Comparison of ENCODE assay signal across 1 cellular context in genomic region chr3:33372218-33373081, GRCh38.
A peak's percentile ranks its signal among the peaks of the same experiment; 100 is the strongest.
TF ChIP-seq lines count a peak whose summit lies in the region.

No MANE protein-coding gene starts in this region.

TF ChIP-seq in K562, 482 proteins besides CTCF, POLR2A, EP300 and RAD21 (continued from another document):
- TF ChIP-seq MBD1 (CRISPR knock-in tag; IDR thresholded peaks at IDR 0.05), result 0 out of 2 replicates have a peak, but pooled peaks have one; percentile 81
- TF ChIP-seq RCOR1 (IDR thresholded peaks at IDR 0.05; ENCODE audit: borderline replicate concordance in 1 of 2, low read depth in 2 of 2, low read length in 2 of 2), result no peak
- TF ChIP-seq HDAC2 (IDR thresholded peaks at IDR 0.05), result peak; percentile 44; the same call in 1 of the 2 replicates
- no peak for TF ChIP-seq CREB5 (CRISPR knock-in tag; IDR thresholded peaks at IDR 0.05)
- peak; percentile 31; the same call in 1 of the 2 replicates for TF ChIP-seq STAG1 (CRISPR knock-in tag; IDR thresholded peaks at IDR 0.05; ENCODE audit: borderline replicate concordance)
- peak; percentile 89 for TF ChIP-seq SMC3 (conservative IDR thresholded peaks at IDR 0.05; ENCODE audit: insufficient read depth, low read depth, low read length)
- peak; percentile 17; the same call in 1 of the 2 replicates for TF ChIP-seq SMARCA4 (IDR thresholded peaks at IDR 0.05)
- no peak for TF ChIP-seq ATF1 (CRISPR knock-in tag; IDR thresholded peaks at IDR 0.05)
- peak; percentile 45; the same call in 1 of the 2 replicates for TF ChIP-seq ATF1 (tag; IDR thresholded peaks at IDR 0.05)
- TF ChIP-seq PPARD (CRISPR knock-in tag; IDR thresholded peaks at IDR 0.05), result no peak
- TF ChIP-seq, protein P1, sequence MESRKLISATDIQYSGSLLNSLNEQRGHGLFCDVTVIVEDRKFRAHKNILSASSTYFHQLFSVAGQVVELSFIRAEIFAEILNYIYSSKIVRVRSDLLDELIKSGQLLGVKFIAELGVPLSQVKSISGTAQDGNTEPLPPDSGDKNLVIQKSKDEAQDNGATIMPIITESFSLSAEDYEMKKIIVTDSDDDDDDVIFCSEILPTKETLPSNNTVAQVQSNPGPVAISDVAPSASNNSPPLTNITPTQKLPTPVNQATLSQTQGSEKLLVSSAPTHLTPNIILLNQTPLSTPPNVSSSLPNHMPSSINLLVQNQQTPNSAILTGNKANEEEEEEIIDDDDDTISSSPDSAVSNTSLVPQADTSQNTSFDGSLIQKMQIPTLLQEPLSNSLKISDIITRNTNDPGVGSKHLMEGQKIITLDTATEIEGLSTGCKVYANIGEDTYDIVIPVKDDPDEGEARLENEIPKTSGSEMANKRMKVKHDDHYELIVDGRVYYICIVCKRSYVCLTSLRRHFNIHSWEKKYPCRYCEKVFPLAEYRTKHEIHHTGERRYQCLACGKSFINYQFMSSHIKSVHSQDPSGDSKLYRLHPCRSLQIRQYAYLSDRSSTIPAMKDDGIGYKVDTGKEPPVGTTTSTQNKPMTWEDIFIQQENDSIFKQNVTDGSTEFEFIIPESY (CRISPR knock-in tag; IDR thresholded peaks at IDR 0.05), result peak; percentile 50; the same call in 1 of the 2 replicates
- TF ChIP-seq ASH1L (IDR thresholded peaks at IDR 0.05; ENCODE audit: borderline replicate concordance, low read depth, partially characterized antibody), result no peak
- TF ChIP-seq NCOA1 (IDR thresholded peaks at IDR 0.05; ENCODE audit: low read depth), result no peak
- peak; percentile 84 for TF ChIP-seq DEAF1 (CRISPR knock-in tag; IDR thresholded peaks at IDR 0.05)
- TF ChIP-seq BHLHE40 (IDR thresholded peaks at IDR 0.05; ENCODE audit: low read length), result 0 out of 2 replicates have a peak, but pooled peaks have one; percentile 15
- TF ChIP-seq MEIS2 (IDR thresholded peaks at IDR 0.05; ENCODE audit: partially characterized antibody), result peak; percentile 68
- TF ChIP-seq ATF3 (IDR thresholded peaks at IDR 0.05), result peak; percentile 96
- 0 out of 2 replicates have a peak, but pooled peaks have one; percentile 48 for TF ChIP-seq ATF3 (CRISPR knock-in tag; conservative IDR thresholded peaks at IDR 0.05)
- TF ChIP-seq TBL1XR1 (IDR thresholded peaks at IDR 0.05; ENCODE audit: low read length in 2 of 2), result peak in 1 of 2 experiments; percentile 42; a peak in 1 of 4 replicates
- TF ChIP-seq FOXP4 (CRISPR knock-in tag; IDR thresholded peaks at IDR 0.05; ENCODE audit: borderline replicate concordance), result 0 out of 2 replicates have a peak, but pooled peaks have one; percentile 35
- peak in 1 of 2 experiments; percentile 63; a peak in 1 of 4 replicates for TF ChIP-seq KDM1A (IDR thresholded peaks at IDR 0.05)
